In genomic region chr5:139873033-139873794, GRCh38 we compare ENCODE assay signal across 15 cellular contexts.
"Had no signal": no experiment of that assay in that cellular context is flagged by ENCODE, and none has a peak within 500 bp of the region (broad histone marks: within the 10 kb centered on the region; RNA-seq: fewer than 3 reads in every experiment).

No MANE protein-coding gene starts in this region.

- H3K27ac ChIP-seq: brain microvascular endothelial cell, gastroesophageal sphincter, heart right ventricle, thyroid gland, uterus had no signal

- DNase-seq: activated B cell treated with CpG ODN at 0.5 μM for 24 hours; activated CD4-positive, alpha-beta T cell treated with anti-CD3 and anti-CD28 coated beads, Interleukin-2, amount 10 ng/mL, durations not matched to agents 7 days and 5 days; activated CD8-positive, alpha-beta memory T cell treated with anti-CD3 and anti-CD28 coated beads, Interleukin-2, amount 50 U/mL, for 48 hours; activated gamma-delta T cell treated with Interleukin-2 at 50 U/mL for 16 hours; amygdala; brain microvascular endothelial cell; effector memory CD8-positive, alpha-beta T cell; heart right ventricle; mammary epithelial cell; naive thymus-derived CD4-positive, alpha-beta T cell; thyroid gland; uterus had no signal

- H3K4me1 ChIP-seq: gastroesophageal sphincter, uterus had no signal

- H3K9me3 ChIP-seq: gastroesophageal sphincter, thyroid gland, uterus had no signal

- ATAC-seq: effector memory CD8-positive, alpha-beta T cell; gastroesophageal sphincter; heart right ventricle; left lobe of liver; naive thymus-derived CD4-positive, alpha-beta T cell; stimulated activated effector memory CD8-positive, alpha-beta T cell treated with anti-CD3 and anti-CD28 coated beads, Interleukin-12 subunit alpha, Interleukin-12 subunit beta, amount 100 ng/mL, for 72 hours had no signal

- H3K27me3 ChIP-seq: gastroesophageal sphincter, heart right ventricle, thyroid gland, uterus had no signal

- H3K4me3 ChIP-seq: gastroesophageal sphincter, heart right ventricle, thyroid gland, uterus had no signal

- H3K36me3 ChIP-seq: brain microvascular endothelial cell, thyroid gland, uterus had no signal
